Comparison of ENCODE assay signal across 10 cellular contexts in the genomic region with DNA sequence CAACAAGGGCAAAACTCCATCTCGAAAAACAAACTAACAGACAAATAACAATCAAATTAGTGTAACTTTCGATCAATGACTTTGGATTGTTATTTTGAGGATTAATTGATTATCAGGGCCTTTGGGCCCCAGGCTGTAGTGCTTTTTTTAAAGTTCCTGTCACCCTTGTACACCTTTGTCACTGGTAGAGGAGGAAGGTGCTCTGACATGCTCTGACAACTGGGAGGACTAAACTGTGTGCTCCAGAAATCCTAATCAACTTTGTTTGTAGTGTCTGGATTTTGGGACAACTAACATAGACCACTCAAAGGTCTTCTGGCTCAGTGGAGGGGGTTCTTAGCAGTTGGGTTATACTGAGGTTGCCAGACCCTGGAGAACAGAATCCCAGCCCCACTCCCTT. TPM values are rescaled to one million over a fixed set of nuclear protein-coding genes. Genes with fewer than 3 reads are reported as not detected.
DNase-seq lines count a peak whose midpoint lies in the region; FAIRE-seq and TF ChIP-seq lines count a peak whose summit lies in the region.
"Had no signal": no experiment of that assay in that cellular context is flagged by ENCODE, and none has a peak within 500 bp of the region (broad histone marks: within the 10 kb centered on the region; RNA-seq: fewer than 3 reads in every experiment).

No MANE protein-coding gene starts in this region.

- no peak for TF ChIP-seq CTCF in 22Rv1 (IDR thresholded peaks at IDR 0.05)
- TF ChIP-seq CTCF in bronchial epithelial cell (IDR thresholded peaks at IDR 0.05; ENCODE audit: insufficient read depth, low read length, severe bottlenecking) = no peak

- no peak overlapping the region for H3K9ac ChIP-seq in HUES48 (ENCODE audit: low read depth, low read length)
- peak overlapping the region; percentile 91 to 98 for H3K9ac ChIP-seq in mucosa of rectum (ENCODE audit: low read depth in 1 of 2, low read length in 2 of 2)

- no peak for TF ChIP-seq POLR2A in GM12891 (IDR thresholded peaks at IDR 0.05; ENCODE audit: low read depth, low read length)

- peak overlapping the region; percentile 94 for H3K4me3 ChIP-seq in HUES48 (ENCODE audit: low read depth, low read length)
- H3K4me3 ChIP-seq in bronchial epithelial cell (ENCODE audit: low read depth, low read length) = peak overlapping the region; percentile 94
- H3K4me3 ChIP-seq in mucosa of rectum (ENCODE audit: low read length in 2 of 2) = peak overlapping the region; percentile 80 to 98

- peaks cover 29% of the 10 kb centered on the region for H3K4me1 ChIP-seq in HUES48 (ENCODE audit: control insufficient read depth, insufficient read depth, low read length)
- H3K4me1 ChIP-seq in mucosa of rectum (ENCODE audit: control insufficient read depth in 2 of 2, insufficient read depth in 2 of 2, low read length in 2 of 2) = peaks cover 35 to 43% of the 10 kb centered on the region in 2 donors

- FAIRE-seq in bronchial epithelial cell (lab: Jason Lieb, UNC) (no peak), GM12891 (lab: Jason Lieb, UNC) (no peak)

- peaks cover 18% of the 10 kb centered on the region for H3K36me3 ChIP-seq in HUES48 (ENCODE audit: control insufficient read depth, insufficient read depth, low read length)
- peaks cover 7% of the 10 kb centered on the region for H3K36me3 ChIP-seq in bronchial epithelial cell (ENCODE audit: control insufficient read depth, insufficient read depth, low read length)
- peaks cover 12 to 13% of the 10 kb centered on the region in 2 donors for H3K36me3 ChIP-seq in mucosa of rectum (ENCODE audit: control insufficient read depth in 2 of 2, insufficient read depth in 2 of 2, low read length in 2 of 2)

- H3K27me3 ChIP-seq in HUES48 (ENCODE audit: control insufficient read depth, insufficient read depth, low read length) = no peaks in the 10 kb centered on the region
- no peaks in the 10 kb centered on the region for H3K27me3 ChIP-seq in bronchial epithelial cell (ENCODE audit: control insufficient read depth, insufficient read depth, low read length)
- H3K27me3 ChIP-seq in mucosa of rectum (ENCODE audit: control insufficient read depth in 2 of 2, insufficient read depth in 2 of 2, low read length in 2 of 2) = no peaks in the 10 kb centered on the region

- H3K27ac ChIP-seq in 22Rv1 = peak overlapping the region; percentile 85
- H3K27ac ChIP-seq in HUES48 (ENCODE audit: low read depth, low read length) = no peak overlapping the region
- H3K27ac ChIP-seq in mucosa of rectum (ENCODE audit: low read depth in 2 of 2, low read length in 2 of 2) = peak overlapping the region; percentile 95 to 96

- DNase-seq in bronchial epithelial cell (ENCODE audit: low read depth) (no peak), GM12891 (ENCODE audit: insufficient read length, low spot score) (no peak), NCI-H1930 (lab: John Stamatoyannopoulos, UW) (no peak), NOMO-1 treated with DMSO at 0.1 percent for 48 hours (lab: John Stamatoyannopoulos, UW; ENCODE audit: unreplicated experiment) (no peak)
- DNase-seq in stimulated activated CD8-positive, alpha-beta memory T cell treated with anti-CD3 and anti-CD28 coated beads, Interleukin-4, amount 100 ng/mL, for 48 hours = no peak
- DNase-seq: GF-D8 had no signal

- H3K9me3 ChIP-seq in HUES48 (ENCODE audit: control insufficient read depth, insufficient read depth, low read length) (no peaks in the 10 kb centered on the region), mucosa of rectum (ENCODE audit: control insufficient read depth in 2 of 2, low read length in 2 of 2) (no peaks in the 10 kb centered on the region)

TF ChIP-seq in GM12891, 5 proteins besides CTCF, POLR2A, EP300 and RAD21:
- no peak for TF ChIP-seq POU2F2 (IDR thresholded peaks at IDR 0.05; ENCODE audit: low read depth, low read length)
- TF ChIP-seq POLR2AphosphoS5 (IDR thresholded peaks at IDR 0.05; ENCODE audit: low read depth, low read length) = no peak
- no peak for TF ChIP-seq PAX5 (IDR thresholded peaks at IDR 0.05; ENCODE audit: insufficient read depth, low read length, severe bottlenecking)
- no peak for TF ChIP-seq TAF1 (IDR thresholded peaks at IDR 0.05; ENCODE audit: low read depth, low read length)
- no peak for TF ChIP-seq SPI1 (IDR thresholded peaks at IDR 0.05; ENCODE audit: low read depth, low read length)

RNA-seq across cellular contexts. Expression of a gene that starts 1.8 kb away (rescaled TPM):
- 378 and 504 TPM in 2 replicates for total RNA-seq in bronchial epithelial cell
- polyA plus RNA-seq in GM12891 (2012; ENCODE audit: low read depth, missing spikeins) = 379 TPM

RNA-seq across cellular contexts. Expression of a gene that starts 46.5 kb away (rescaled TPM):
- total RNA-seq in bronchial epithelial cell = under 0.01 TPM in 2 replicates
- polyA plus RNA-seq in GM12891 (2012; ENCODE audit: low read depth, missing spikeins) = not detected
- total RNA-seq: myocyte had no signal
